Comparison of ENCODE assay signal across 8 cellular contexts in the genomic region with DNA sequence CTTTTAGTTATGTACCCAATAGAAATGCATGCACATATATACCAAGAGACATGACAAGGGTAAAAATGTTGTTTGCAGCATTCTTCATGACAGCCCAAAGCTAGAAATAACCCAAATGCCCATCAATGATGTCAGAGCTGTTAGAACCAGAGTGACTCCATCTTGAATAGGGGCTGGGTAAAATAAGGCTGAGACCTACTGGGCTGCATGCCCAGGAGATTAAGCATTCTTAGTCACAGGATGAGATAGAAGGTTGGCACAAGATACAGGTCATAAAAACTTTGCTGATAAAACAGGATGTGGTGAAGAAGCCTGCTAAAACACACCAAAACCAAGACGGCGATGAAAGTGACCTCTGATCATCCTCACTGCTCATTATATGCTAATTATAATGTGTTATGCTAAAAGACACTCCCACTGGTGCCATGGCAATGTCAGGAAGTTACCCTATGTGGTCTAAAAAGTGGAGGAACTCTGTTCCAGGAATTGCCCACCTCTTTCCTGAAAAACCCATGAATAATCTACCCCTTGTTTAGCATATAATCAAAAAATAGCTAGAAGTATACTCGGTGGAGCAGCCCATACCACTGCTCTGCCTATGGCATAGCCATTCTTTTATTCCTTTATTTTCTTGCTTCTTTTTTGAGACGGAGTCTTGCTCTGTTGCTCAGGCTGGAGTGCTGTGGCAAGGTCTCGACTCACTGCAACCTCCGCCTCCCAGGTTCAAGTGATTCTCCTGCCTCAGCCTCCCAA. TPM values are rescaled to one million over a fixed set of nuclear protein-coding genes. Genes with fewer than 3 reads are reported as not detected.
DNase-seq lines count a peak whose midpoint lies in the region; ATAC-seq and TF ChIP-seq lines count a peak whose summit lies in the region.

No MANE protein-coding gene starts in this region.

- no peaks in the 10 kb centered on the region for H3K27me3 ChIP-seq in Panc1 (ENCODE audit: control insufficient read depth, insufficient read depth, low read length)
- no peaks in the 10 kb centered on the region for H3K27me3 ChIP-seq in skeletal muscle satellite cell (ENCODE audit: control insufficient read depth, insufficient read depth, low read length)

- H3K4me2 ChIP-seq in skeletal muscle satellite cell (ENCODE audit: low read length), result peak overlapping the region; percentile 56

- DNase-seq in Panc1 (ENCODE audit: low read depth, low spot score) (no peak), astrocyte of the spinal cord (ENCODE audit: low read depth, low spot score) (peak; percentile 67), SIG-M5 treated with dmso at 0.1 percent for 504 hours (lab: John Stamatoyannopoulos, UW; ENCODE audit: unreplicated experiment) (no peak)

- ATAC-seq in GM18861 (IDR thresholded peaks at IDR 0.05; ENCODE audit: unreplicated experiment) (peak; percentile 49), Panc1 (0 out of 2 replicates have a peak, but pooled peaks have one; percentile 26), GM21390 (IDR thresholded peaks at IDR 0.05; ENCODE audit: unreplicated experiment) (no peak), HG02973 (IDR thresholded peaks at IDR 0.05; ENCODE audit: unreplicated experiment) (no peak), HG02763 (IDR thresholded peaks at IDR 0.05; ENCODE audit: unreplicated experiment) (no peak)

- intact Hi-C loops in Panc1 (cut with micrococcal nuclease; ENCODE audit: unreplicated experiment), result no loop called here

- in situ Hi-C loops in Panc1 (cut with HindIII; ENCODE audit: low pct_unique_long_range_greater_than_20kb, low sequenced_read_pairs) (no loop called here), astrocyte of the spinal cord (cut with HindIII; ENCODE audit: low sequenced_read_pairs) (no loop called here)

- H3K4me1 ChIP-seq in Panc1 (ENCODE audit: control insufficient read depth, insufficient read depth, low read length) (no peaks in the 10 kb centered on the region), skeletal muscle satellite cell (ENCODE audit: control insufficient read depth, insufficient read depth, low read length) (peaks cover 26% of the 10 kb centered on the region)

- H3K9me3 ChIP-seq in Panc1 (ENCODE audit: control insufficient read depth, insufficient read depth, low read depth, low read length) (no peaks in the 10 kb centered on the region), skeletal muscle satellite cell (replicated peaks; ENCODE audit: low read length) (no peaks in the 10 kb centered on the region)

- H3K36me3 ChIP-seq in Panc1 (ENCODE audit: control insufficient read depth, insufficient read depth, low read length) (peaks cover 2% of the 10 kb centered on the region; the same call in 1 of the 2 replicates), skeletal muscle satellite cell (ENCODE audit: insufficient read depth, low read length) (peaks cover 6% of the 10 kb centered on the region)

- no peak overlapping the region for H3K27ac ChIP-seq in Panc1 (ENCODE audit: low read length)

- H3K9ac ChIP-seq in skeletal muscle satellite cell (ENCODE audit: low read depth, low read length), result no peak overlapping the region

- CTCF ChIA-PET in Panc1 (lab: Charles Lee), result no interaction called here

- POLR2A ChIA-PET in Panc1 (lab: Charles Lee), result no interaction called here

- TF ChIP-seq CTCF in Panc1 (IDR thresholded peaks at IDR 0.05) (no peak), astrocyte of the spinal cord (IDR thresholded peaks at IDR 0.05; ENCODE audit: low read depth, low read length) (no peak)

- BruUV-seq in Panc1 (replicated peaks; lab: Mats Ljungman, UMichigan), result no TSS peak

- H3K4me3 ChIP-seq in Panc1 (ENCODE audit: low read depth in 2 of 2, low read length in 2 of 2), result no peak overlapping the region
- no peak overlapping the region for H3K4me3 ChIP-seq in astrocyte of the spinal cord (ENCODE audit: low read depth, low read length)
- H3K4me3 ChIP-seq in skeletal muscle satellite cell (ENCODE audit: low read length), result no peak overlapping the region

RNA-seq across cellular contexts. Expression of a gene that starts 32.9 kb away (rescaled TPM):
- total RNA-seq in Panc1 (2021; ENCODE audit: unreplicated experiment), result 20.1 TPM
- polyA plus RNA-seq in Panc1 (2012; ENCODE audit: insufficient read length), result 8.8 TPM
- 24.7 and 25.3 TPM in 2 replicates for total RNA-seq in skeletal muscle satellite cell (2012; rRNA removed)

RNA-seq across cellular contexts. Expression of a gene that starts 42.5 kb away (rescaled TPM):
- 1,155 TPM for total RNA-seq in Panc1 (2021; ENCODE audit: unreplicated experiment)
- polyA plus RNA-seq in Panc1 (2012; ENCODE audit: insufficient read length), result 1,075 TPM
- 1,752 and 2,335 TPM in 2 replicates for total RNA-seq in skeletal muscle satellite cell (2012; rRNA removed)

Comparison
In these comparisons a context has a peak if more than half of its experiments do, and no peak if none do; other contexts are left out.
1. ATAC-seq: peak in GM18861 (single experiment) and Panc1 (single experiment); none in GM21390 (single experiment), HG02973 (single experiment) and HG02763 (single experiment).